8 cellular contexts compared by ENCODE assay signal in the genomic region with DNA sequence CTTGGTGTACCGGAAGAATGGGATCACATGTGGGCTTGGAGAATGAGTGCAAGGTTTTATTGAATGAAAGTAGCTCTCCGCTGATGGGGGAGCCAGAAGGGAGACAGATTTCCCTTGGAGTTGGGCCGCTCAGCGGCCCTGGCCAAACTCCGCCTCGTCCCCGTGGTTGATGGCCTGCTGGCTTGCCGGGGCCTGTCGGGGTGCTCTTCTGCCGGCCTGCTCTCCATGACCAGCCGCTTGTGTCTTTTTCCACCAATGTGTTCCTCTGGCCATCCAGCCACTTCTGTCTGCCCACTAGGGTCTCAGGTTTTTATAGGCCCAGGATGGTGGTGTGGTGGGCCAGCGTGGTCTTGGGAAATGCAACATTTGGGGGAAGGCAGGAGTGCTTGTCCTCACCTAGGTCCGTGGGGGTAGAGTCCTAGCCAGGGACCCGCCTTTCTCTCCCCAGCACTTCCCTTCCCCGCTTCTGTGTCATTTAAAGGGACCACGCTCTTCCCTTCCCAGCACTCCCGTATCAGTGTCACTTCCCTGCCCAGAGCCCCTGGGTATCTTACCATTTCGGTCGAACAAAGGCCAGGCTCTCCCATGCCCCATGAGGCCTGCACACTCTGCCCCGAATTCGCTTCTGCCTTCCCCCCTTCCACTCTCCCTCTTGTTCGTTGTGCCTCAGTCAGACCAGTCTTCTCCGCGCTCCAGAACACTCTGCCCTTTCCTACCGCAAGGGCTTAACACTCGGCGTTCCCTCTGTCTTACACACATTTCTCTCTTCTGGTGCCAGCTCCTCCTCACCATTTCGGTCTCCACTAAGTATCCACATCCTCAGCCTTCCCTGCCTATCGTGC. TPM values are rescaled to one million over a fixed set of nuclear protein-coding genes. Genes with fewer than 3 reads are reported as not detected.
DNase-seq lines count a peak whose midpoint lies in the region; ATAC-seq and TF ChIP-seq lines count a peak whose summit lies in the region.
"Not testable (repeated sequence)": the region's sequence is repeated elsewhere in the genome, so short reads cannot be mapped to it uniquely, and the experiment has no call there.

No MANE protein-coding gene starts in this region.

- H3K9me3 ChIP-seq in Caco-2; RWPE2 (ENCODE audit: severe bottlenecking); prostate gland; thoracic aorta: not testable (repeated sequence)

- not testable (repeated sequence) for H3K27me3 Mint-ChIP-seq in Caco-2 (ENCODE audit: insufficient read depth, unreplicated experiment); activated naive CD8-positive, alpha-beta T cell treated with anti-CD3 and anti-CD28 coated beads for 36 hours; chondrocyte (ENCODE audit: low read depth); mesothelial cell of epicardium (ENCODE audit: low read depth)

- H3K36me3 ChIP-seq in Caco-2 (ENCODE audit: control insufficient read depth, insufficient read depth, low read length), result not testable (repeated sequence)
- H3K36me3 ChIP-seq in RWPE2 (ENCODE audit: low read depth) (peaks cover 47% of the 10 kb centered on the region), prostate gland (peaks cover 0 to 12% of the 10 kb centered on the region in 2 donors), thoracic aorta (peaks cover 44% of the 10 kb centered on the region)

- TF ChIP-seq POLR2A in prostate gland (IDR thresholded peaks at IDR 0.05), result not testable (repeated sequence)

- H3K9me3 Mint-ChIP-seq in Caco-2 (ENCODE audit: unreplicated experiment); activated naive CD8-positive, alpha-beta T cell treated with anti-CD3 and anti-CD28 coated beads for 36 hours; chondrocyte (ENCODE audit: low read depth); mesothelial cell of epicardium: not testable (repeated sequence)

- intact Hi-C loops in Caco-2 (cut with micrococcal nuclease; ENCODE audit: unreplicated experiment); cardiac septum (cut with DNase I); prostate gland (cut with DNase I): not testable (repeated sequence)

- POLR2A ChIA-PET in Caco-2 (lab: Charles Lee), result not testable (repeated sequence)

- H3K27me3 ChIP-seq in Caco-2 (replicated peaks; ENCODE audit: control insufficient read depth, insufficient read depth, low read length); RWPE2 (ENCODE audit: insufficient read depth, poor library complexity, severe bottlenecking); prostate gland (replicated peaks; ENCODE audit: insufficient read depth); thoracic aorta (replicated peaks; ENCODE audit: insufficient read depth): not testable (repeated sequence)

- not testable (repeated sequence) for H3K4me1 ChIP-seq in Caco-2; prostate gland (replicated peaks)
- peaks cover 13% of the 10 kb centered on the region for H3K4me1 ChIP-seq in RWPE2 (ENCODE audit: insufficient read depth, poor library complexity, severe bottlenecking)
- peaks cover 10 to 30% of the 10 kb centered on the region in 2 donors for H3K4me1 ChIP-seq in thoracic aorta (ENCODE audit: control insufficient read depth in 1 of 2, low read depth in 2 of 2)

- peak overlapping the region; percentile 9 for H3K27ac Mint-ChIP-seq in Caco-2 (ENCODE audit: unreplicated experiment)
- peak overlapping the region; percentile 31 for H3K27ac Mint-ChIP-seq in activated naive CD8-positive, alpha-beta T cell treated with anti-CD3 and anti-CD28 coated beads for 36 hours
- peak overlapping the region; percentile 72 for H3K27ac Mint-ChIP-seq in chondrocyte (ENCODE audit: unreplicated experiment)
- peak overlapping the region; percentile 19 for H3K27ac Mint-ChIP-seq in mesothelial cell of epicardium

- not testable (repeated sequence) for H3K4me3 Mint-ChIP-seq in Caco-2 (ENCODE audit: unreplicated experiment); activated naive CD8-positive, alpha-beta T cell treated with anti-CD3 and anti-CD28 coated beads for 36 hours; chondrocyte (ENCODE audit: unreplicated experiment); mesothelial cell of epicardium

- H3K27ac ChIP-seq in RWPE2 (ENCODE audit: poor library complexity, severe bottlenecking) (peak overlapping the region; percentile 2), prostate gland (peak overlapping the region; percentile 34 to 38), thoracic aorta (peak overlapping the region; percentile 12 to 39)

- whole genome bisulfite sequencing in prostate gland, result 65% methylated on average over 29 of the region's 29 CpGs

- H3K36me3 Mint-ChIP-seq in Caco-2 (ENCODE audit: insufficient read depth, unreplicated experiment) (peaks cover 94% of the 10 kb centered on the region), chondrocyte (ENCODE audit: low read depth) (peaks cover 58% of the 10 kb centered on the region), mesothelial cell of epicardium (peaks cover 46% of the 10 kb centered on the region)
- peaks cover 28% of the 10 kb centered on the region for H3K36me3 Mint-ChIP-seq in activated naive CD8-positive, alpha-beta T cell treated with anti-CD3 and anti-CD28 coated beads for 36 hours

- CTCF ChIA-PET in Caco-2 (lab: Charles Lee), result not testable (repeated sequence)

- not testable (repeated sequence) for BruUV-seq in Caco-2 (replicated peaks; lab: Mats Ljungman, UMichigan)

- not testable (repeated sequence) for TF ChIP-seq CTCF in Caco-2 (IDR thresholded peaks at IDR 0.05; ENCODE audit: insufficient read depth in 1 of 2, low read depth in 1 of 2, low read length in 1 of 2, severe bottlenecking in 1 of 2, unreplicated experiment in 1 of 2); RWPE2 (IDR thresholded peaks at IDR 0.05; ENCODE audit: poor library complexity, severe bottlenecking); chondrocyte (IDR thresholded peaks at IDR 0.05); mesothelial cell of epicardium (IDR thresholded peaks at IDR 0.05; ENCODE audit: unreplicated experiment); prostate gland (IDR thresholded peaks at IDR 0.05); thoracic aorta (IDR thresholded peaks at IDR 0.05)

- H3K4me1 Mint-ChIP-seq in Caco-2 (ENCODE audit: low read depth, unreplicated experiment); activated naive CD8-positive, alpha-beta T cell treated with anti-CD3 and anti-CD28 coated beads for 36 hours; mesothelial cell of epicardium: not testable (repeated sequence)
- peaks cover 34% of the 10 kb centered on the region for H3K4me1 Mint-ChIP-seq in chondrocyte (ENCODE audit: low read depth)

- not testable (repeated sequence) for DNase-seq in Caco-2; RWPE2 (ENCODE audit: low spot score); activated naive CD8-positive, alpha-beta T cell treated with anti-CD3 and anti-CD28 coated beads for 36 hours; chondrocyte (ENCODE audit: low spot score); mesothelial cell of epicardium (ENCODE audit: low spot score in 2 of 2, unreplicated experiment in 2 of 2); thoracic aorta (ENCODE audit: low spot score)
- DNase-seq in cardiac septum (ENCODE audit: low spot score), result peak; percentile 71
- peak; percentile 56 for DNase-seq in prostate gland (ENCODE audit: low spot score)

- not testable (repeated sequence) for ATAC-seq in RWPE2 (ENCODE audit: low read depth); thoracic aorta (ENCODE audit: insufficient number of reproducible peaks, low FRiP score, low read depth)

- H3K4me3 ChIP-seq in Caco-2 (ENCODE audit: low read depth, low read length); RWPE2 (ENCODE audit: severe bottlenecking); prostate gland; thoracic aorta: not testable (repeated sequence)

RNA-seq across cellular contexts. Expression of gene NTAN1, which starts 28.1 kb away (rescaled TPM):
- total RNA-seq in Caco-2 (2022) (17.7 and 20.9 TPM in 2 replicates), chondrocyte (47.4 to 50.3 TPM (median 49.3 TPM) in 3 replicates), cardiac septum (33.6 TPM), mesothelial cell of epicardium (22.1 to 23.3 TPM (median 22.8 TPM) in 3 replicates), prostate gland (10 to 100 TPM; 44.0 to 65.3 TPM), thoracic aorta (10 to 100 TPM; 36.8 to 45.5 TPM)
- total RNA-seq in activated naive CD8-positive, alpha-beta T cell treated with anti-CD3 and anti-CD28 coated beads for 36 hours, result 10 to 100 TPM; 28.3 to 28.5 TPM

RNA-seq across cellular contexts. Expression of gene PDXDC1, which starts 52.9 kb away (rescaled TPM):
- total RNA-seq in Caco-2 (2022) (139 and 149 TPM in 2 replicates), chondrocyte (120 to 156 TPM (median 125 TPM) in 3 replicates), cardiac septum (72.1 TPM), mesothelial cell of epicardium (108 to 115 TPM (median 111 TPM) in 3 replicates), prostate gland (100 to 1,000 TPM; 139 to 189 TPM), thoracic aorta (10 to 100 TPM; 79.1 to 97.4 TPM)
- 10 to 100 TPM; 53.4 to 58.7 TPM for total RNA-seq in activated naive CD8-positive, alpha-beta T cell treated with anti-CD3 and anti-CD28 coated beads for 36 hours

Comparison
In these comparisons a context has a peak if more than half of its experiments do, and no peak if none do; other contexts are left out.
1. H3K27ac Mint-ChIP-seq: peak in every context shown above with its lines; median percentile 72 in chondrocyte; 31 in activated naive CD8-positive, alpha-beta T cell treated with anti-CD3 and anti-CD28 coated beads for 36 hours; 19 in mesothelial cell of epicardium; 9 in Caco-2.